15 cellular contexts compared by ENCODE assay signal in the genomic region with DNA sequence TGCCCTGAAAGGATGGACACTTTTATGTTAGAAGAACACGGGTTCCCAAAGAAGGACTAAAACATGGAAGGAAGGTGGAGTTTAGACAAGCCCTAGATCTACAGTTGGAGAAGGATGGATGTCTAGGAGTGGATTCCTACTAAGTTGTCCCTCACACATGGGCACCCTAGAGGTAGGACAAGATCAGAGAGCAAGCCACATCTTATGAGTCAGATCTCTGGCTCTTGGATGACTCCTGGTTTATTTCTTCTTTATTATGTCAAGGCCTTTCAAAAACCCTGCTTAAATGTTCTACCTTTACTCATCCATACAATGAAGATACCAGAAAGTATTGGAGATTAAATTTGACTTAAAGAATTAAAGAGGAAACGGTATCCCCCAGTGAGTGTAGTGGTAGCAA.
"Had no signal": no experiment of that assay in that cellular context is flagged by ENCODE, and none has a peak within 500 bp of the region (broad histone marks: within the 10 kb centered on the region; RNA-seq: fewer than 3 reads in every experiment).

No MANE protein-coding gene starts in this region.

- H3K36me3 ChIP-seq: adrenal gland, WERI-Rb-1 had no signal

- DNase-seq: activated CD4-positive, alpha-beta T cell treated with anti-CD3 and anti-CD28 coated beads for 4 hours; activated naive CD4-positive, alpha-beta T cell treated with anti-CD3 and anti-CD28 coated beads, Interleukin-2, amount 10 ng/mL, durations not matched to agents 7 days and 5 days; adrenal gland; effector memory CD8-positive, alpha-beta T cell; glutamatergic neuron; immature natural killer cell; left colon; naive thymus-derived CD8-positive, alpha-beta T cell; stimulated activated CD4-positive, alpha-beta T cell treated with anti-CD3 and anti-CD28 coated beads, Interleukin-2, amount 100 ng/mL, for 24 hours; stimulated activated naive B cell treated with anti-CD40 and anti-IgM and Interleukin-4, amounts not matched to agents 10 μg/mL and 1 μg/mL and 100 μg/mL, for 72 hours; T-helper 1 cell; trophoblast cell; WERI-Rb-1 had no signal

- H3K4me3 ChIP-seq: adrenal gland, lung had no signal

- H3K9me3 ChIP-seq: adrenal gland had no signal

- H3K27ac ChIP-seq: adrenal gland, WERI-Rb-1 had no signal

- ATAC-seq: effector memory CD8-positive, alpha-beta T cell; left colon; naive thymus-derived CD8-positive, alpha-beta T cell; sciatic nerve; stimulated activated naive B cell treated with anti-CD40 and anti-IgM and Interleukin-4, amounts not matched to agents 10 μg/mL and 1 μg/mL and 100 μg/mL, for 72 hours had no signal

- H3K27me3 ChIP-seq: adrenal gland had no signal
